In genomic region chr1:200150721-200151120, GRCh38 we compare ENCODE assay signal across 1 cellular context.
A peak's percentile ranks its signal among the peaks of the same experiment; 100 is the strongest.
TF ChIP-seq lines count a peak whose summit lies in the region.

No MANE protein-coding gene starts in this region.

TF ChIP-seq in K562, 482 proteins besides CTCF, POLR2A, EP300 and RAD21 (continued from another document and continues in another):
- TF ChIP-seq CUX1 (CRISPR knock-in tag; IDR thresholded peaks at IDR 0.05) (no peak), ESRRA (IDR thresholded peaks at IDR 0.05; ENCODE audit: borderline replicate concordance, low read depth) (peak; percentile 92), RBFOX2 (IDR thresholded peaks at IDR 0.05; ENCODE audit: low read depth, low read length) (no peak), ZBTB33 (CRISPR knock-in tag; IDR thresholded peaks at IDR 0.05) (no peak), RBM17 (IDR thresholded peaks at IDR 0.05; ENCODE audit: borderline replicate concordance, low read depth, low read length) (no peak), ZNF766 (CRISPR knock-in tag; conservative IDR thresholded peaks at IDR 0.05) (peak; percentile 79), FOXA1 (IDR thresholded peaks at IDR 0.05; ENCODE audit: borderline replicate concordance) (no peak), SREBF1 (IDR thresholded peaks at IDR 0.05; ENCODE audit: borderline replicate concordance, low read depth, low read length) (no peak), ZBTB11 (CRISPR knock-in tag; IDR thresholded peaks at IDR 0.05) (0 out of 6 replicates have a peak, but pooled peaks of 1 of the 3 experiments have one; percentile 14), ETV6 (IDR thresholded peaks at IDR 0.05; ENCODE audit: borderline replicate concordance in 1 of 2, low read depth in 2 of 2, low read length in 1 of 2) (no peak), ETV6 (CRISPR knock-in tag; IDR thresholded peaks at IDR 0.05; ENCODE audit: borderline replicate concordance) (no peak), E2F6 (IDR thresholded peaks at IDR 0.05; ENCODE audit: borderline replicate concordance in 1 of 2, extremely low read depth in 1 of 2, insufficient read depth in 1 of 2, insufficient read length in 1 of 2, low read depth in 1 of 2, low read length in 1 of 2, poor library complexity in 1 of 2, severe bottlenecking in 1 of 2) (no peak), FIP1L1 (IDR thresholded peaks at IDR 0.05; ENCODE audit: low read depth, low read length, poor library complexity, severe bottlenecking) (no peak), SRSF9 (IDR thresholded peaks at IDR 0.05; ENCODE audit: borderline replicate concordance, low read depth, low read length) (no peak), ZNF512 (tag; IDR thresholded peaks at IDR 0.05) (no peak), CXXC5 (CRISPR knock-in tag; IDR thresholded peaks at IDR 0.05) (peak; percentile 54), CEBPG (CRISPR knock-in tag; IDR thresholded peaks at IDR 0.05) (no peak), CEBPG (tag; conservative IDR thresholded peaks at IDR 0.05 in 1 of 2, IDR thresholded peaks at IDR 0.05 in 1 of 2) (no peak), TAF7 (tag; IDR thresholded peaks at IDR 0.05) (no peak), SMARCA5 (IDR thresholded peaks at IDR 0.05) (no peak), KLF16 (IDR thresholded peaks at IDR 0.05) (no peak), JUNB (CRISPR knock-in tag; conservative IDR thresholded peaks at IDR 0.05) (no peak; the same call in 1 of the 2 replicates), NFYB (IDR thresholded peaks at IDR 0.05; ENCODE audit: extremely low read depth, insufficient read length) (no peak), ZNF175 (CRISPR knock-in tag; IDR thresholded peaks at IDR 0.05; ENCODE audit: low read depth) (peak; percentile 73; the same call in 1 of the 2 replicates), ZFP1 (CRISPR knock-in tag; IDR thresholded peaks at IDR 0.05) (no peak), ZNF324 (CRISPR knock-in tag; IDR thresholded peaks at IDR 0.05) (no peak), ZNF408 (CRISPR knock-in tag; IDR thresholded peaks at IDR 0.05; ENCODE audit: low read depth) (no peak), FOXP4 (CRISPR knock-in tag; IDR thresholded peaks at IDR 0.05; ENCODE audit: borderline replicate concordance) (no peak), ZNF217 (CRISPR knock-in tag; IDR thresholded peaks at IDR 0.05) (no peak), MEF2D (tag; conservative IDR thresholded peaks at IDR 0.05; ENCODE audit: low read depth) (no peak), EGR1 (conservative IDR thresholded peaks at IDR 0.05) (peak; percentile 45; the same call in 1 of the 2 replicates), PRDM10 (IDR thresholded peaks at IDR 0.05; ENCODE audit: partially characterized antibody) (no peak), KAT2B (IDR thresholded peaks at IDR 0.05; ENCODE audit: low read depth, low read length) (no peak), TCF3 (CRISPR knock-in tag; IDR thresholded peaks at IDR 0.05) (no peak), BMI1 (IDR thresholded peaks at IDR 0.05; ENCODE audit: low read length) (no peak), CCAR2 (IDR thresholded peaks at IDR 0.05; ENCODE audit: low read depth, low read length) (no peak), ZNF274 (IDR thresholded peaks at IDR 0.05; ENCODE audit: borderline replicate concordance, low read depth, low read length) (no peak), HMGXB4 (CRISPR knock-in tag; IDR thresholded peaks at IDR 0.05) (no peak), MYNN (IDR thresholded peaks at IDR 0.05) (peak; percentile 81), MYNN (CRISPR knock-in tag; IDR thresholded peaks at IDR 0.05) (no peak), ZC3H4 (CRISPR knock-in tag; IDR thresholded peaks at IDR 0.05; ENCODE audit: borderline replicate concordance) (no peak), RBM14 (IDR thresholded peaks at IDR 0.05; ENCODE audit: borderline replicate concordance, insufficient read depth, low read depth, low read length) (no peak), TARDBP (IDR thresholded peaks at IDR 0.05) (no peak), ETV5 (CRISPR knock-in tag; IDR thresholded peaks at IDR 0.05; ENCODE audit: low read depth) (no peak), ZNF717 (CRISPR knock-in tag; IDR thresholded peaks at IDR 0.05) (no peak)
